ENCODE assay signal across 2 cellular contexts in the genomic region with DNA sequence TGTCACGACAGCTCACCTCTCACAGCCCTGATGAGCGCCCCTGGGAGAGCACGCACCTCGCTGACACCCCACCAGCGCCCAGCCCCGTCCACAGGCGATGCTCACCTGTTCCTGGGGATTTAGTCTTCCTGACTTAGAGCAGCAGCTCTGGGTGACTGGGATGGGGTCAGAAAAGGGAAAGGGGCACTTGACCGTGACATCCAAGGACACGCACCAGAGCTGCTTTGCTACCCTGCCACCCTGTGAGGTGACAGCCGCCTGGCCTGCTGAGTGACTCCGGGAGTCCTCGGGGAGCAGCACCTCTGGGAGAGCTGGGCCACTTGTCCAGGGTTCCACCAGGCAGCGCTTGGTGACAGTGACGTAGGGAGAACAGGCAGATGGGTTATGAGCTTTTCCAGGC.
TF ChIP-seq lines count a peak whose summit lies in the region.

No MANE protein-coding gene starts in this region.

TF ChIP-seq in IMR-90, 13 proteins besides CTCF, POLR2A, EP300 and RAD21:
- TF ChIP-seq BHLHE40 (IDR thresholded peaks at IDR 0.05; ENCODE audit: low read depth, low read length) (no peak), RCOR1 (IDR thresholded peaks at IDR 0.05; ENCODE audit: insufficient replicate concordance, low read length) (no peak), MXI1 (IDR thresholded peaks at IDR 0.05; ENCODE audit: borderline replicate concordance, low read depth, low read length) (no peak), FOS (IDR thresholded peaks at IDR 0.05; ENCODE audit: low read depth, low read length) (no peak), RFX5 (IDR thresholded peaks at IDR 0.05; ENCODE audit: low read depth, low read length) (no peak), SMC3 (IDR thresholded peaks at IDR 0.05; ENCODE audit: low read depth, low read length) (no peak), NFE2L2 (IDR thresholded peaks at IDR 0.05; ENCODE audit: low read depth, low read length) (no peak)
- TF ChIP-seq, protein P1, sequence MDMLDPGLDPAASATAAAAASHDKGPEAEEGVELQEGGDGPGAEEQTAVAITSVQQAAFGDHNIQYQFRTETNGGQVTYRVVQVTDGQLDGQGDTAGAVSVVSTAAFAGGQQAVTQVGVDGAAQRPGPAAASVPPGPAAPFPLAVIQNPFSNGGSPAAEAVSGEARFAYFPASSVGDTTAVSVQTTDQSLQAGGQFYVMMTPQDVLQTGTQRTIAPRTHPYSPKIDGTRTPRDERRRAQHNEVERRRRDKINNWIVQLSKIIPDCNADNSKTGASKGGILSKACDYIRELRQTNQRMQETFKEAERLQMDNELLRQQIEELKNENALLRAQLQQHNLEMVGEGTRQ (IDR thresholded peaks at IDR 0.05; ENCODE audit: low read depth, low read length) = no peak

TF ChIP-seq in HEK293T, 16 proteins besides CTCF, POLR2A, EP300 and RAD21:
- TF ChIP-seq FOXK2 (IDR thresholded peaks at IDR 0.05) = no peak
- no peak for TF ChIP-seq SUZ12 (IDR thresholded peaks at IDR 0.05)
- TF ChIP-seq ELF4 (IDR thresholded peaks at IDR 0.05) = no peak
- TF ChIP-seq FOXA1 (IDR thresholded peaks at IDR 0.05) = no peak
- TF ChIP-seq CTBP1 (IDR thresholded peaks at IDR 0.05; ENCODE audit: borderline replicate concordance) = no peak
- TF ChIP-seq FOXM1 (IDR thresholded peaks at IDR 0.05; ENCODE audit: borderline replicate concordance) = no peak
- TF ChIP-seq, protein P2, sequence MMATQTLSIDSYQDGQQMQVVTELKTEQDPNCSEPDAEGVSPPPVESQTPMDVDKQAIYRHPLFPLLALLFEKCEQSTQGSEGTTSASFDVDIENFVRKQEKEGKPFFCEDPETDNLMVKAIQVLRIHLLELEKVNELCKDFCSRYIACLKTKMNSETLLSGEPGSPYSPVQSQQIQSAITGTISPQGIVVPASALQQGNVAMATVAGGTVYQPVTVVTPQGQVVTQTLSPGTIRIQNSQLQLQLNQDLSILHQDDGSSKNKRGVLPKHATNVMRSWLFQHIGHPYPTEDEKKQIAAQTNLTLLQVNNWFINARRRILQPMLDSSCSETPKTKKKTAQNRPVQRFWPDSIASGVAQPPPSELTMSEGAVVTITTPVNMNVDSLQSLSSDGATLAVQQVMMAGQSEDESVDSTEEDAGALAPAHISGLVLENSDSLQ (IDR thresholded peaks at IDR 0.05) = no peak
- no peak for TF ChIP-seq L3MBTL2 (conservative IDR thresholded peaks at IDR 0.05)
- TF ChIP-seq HDGF (IDR thresholded peaks at IDR 0.05; ENCODE audit: borderline replicate concordance) = no peak
- no peak for TF ChIP-seq BHLHE40 (IDR thresholded peaks at IDR 0.05; ENCODE audit: borderline replicate concordance)
- TF ChIP-seq LEF1 (IDR thresholded peaks at IDR 0.05; ENCODE audit: borderline replicate concordance) = no peak
- no peak for TF ChIP-seq SP1 (IDR thresholded peaks at IDR 0.05)
- no peak for TF ChIP-seq ARNT (IDR thresholded peaks at IDR 0.05)
- no peak for TF ChIP-seq ZNF384 (IDR thresholded peaks at IDR 0.05)
- no peak for TF ChIP-seq NFRKB (IDR thresholded peaks at IDR 0.05)
- no peak for TF ChIP-seq TARDBP (IDR thresholded peaks at IDR 0.05)
